ENCODE assay signal across 26 cellular contexts in the genomic region with DNA sequence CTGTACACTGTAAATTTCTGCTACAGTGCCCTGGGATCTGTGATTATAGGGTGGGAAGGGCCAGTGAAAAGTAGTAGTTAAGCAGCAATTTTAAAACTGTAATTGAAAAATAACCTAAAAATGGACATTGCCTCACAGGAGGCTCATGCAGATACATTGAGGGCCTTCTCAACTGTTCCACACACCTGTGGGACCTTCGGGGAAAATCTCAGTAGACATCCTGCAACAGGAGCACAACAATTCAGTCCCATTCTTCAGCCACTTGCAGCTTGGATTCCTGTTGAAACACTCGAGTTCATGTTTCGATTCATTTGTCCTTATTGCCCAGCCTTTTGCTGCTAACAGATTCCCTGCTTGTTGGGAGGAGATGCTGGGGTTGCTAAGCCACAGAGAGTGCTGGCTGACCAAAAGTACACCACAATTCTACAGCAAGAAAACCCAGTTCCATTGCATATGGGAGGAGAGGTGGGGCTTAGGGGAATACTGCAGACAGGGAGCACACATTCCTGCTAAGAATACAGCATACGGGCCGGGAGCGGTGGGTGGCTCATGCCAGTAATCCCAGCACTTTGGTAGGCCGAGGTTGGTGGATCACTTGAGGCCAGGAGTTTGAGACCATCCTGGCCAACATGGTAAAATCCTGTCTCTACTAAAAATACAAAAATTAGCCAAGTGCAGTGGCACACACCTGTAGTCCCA. TPM values are rescaled to one million over a fixed set of nuclear protein-coding genes. Genes with fewer than 3 reads are reported as not detected.
A peak's percentile ranks its signal among the peaks of the same experiment; 100 is the strongest.
DNase-seq lines count a peak whose midpoint lies in the region; ATAC-seq and TF ChIP-seq lines count a peak whose summit lies in the region.
"Had no signal": no experiment of that assay in that cellular context is flagged by ENCODE, and none has a peak within 500 bp of the region (broad histone marks: within the 10 kb centered on the region; RNA-seq: fewer than 3 reads in every experiment).

No MANE protein-coding gene starts in this region.

- H3K56ac ChIP-seq in H9 (ENCODE audit: insufficient read length, low read depth, low read length) = no peak overlapping the region

- ATAC-seq in HG02798 (IDR thresholded peaks at IDR 0.05; ENCODE audit: poor library complexity, unreplicated experiment) = no peak
- ATAC-seq: A549; activated T-cell treated with anti-CD3 and anti-CD28 coated beads, Interleukin-2, amount 50 U/mL, for 4 hours; CD8-positive, alpha-beta T cell; left lobe of liver had no signal

- H3K27ac Mint-ChIP-seq in activated CD4-positive, alpha-beta memory T cell treated with anti-CD3 and anti-CD28 coated beads for 36 hours = peak overlapping the region; percentile 3
- no peak overlapping the region for H3K27ac Mint-ChIP-seq in activated CD4-positive, alpha-beta memory T cell treated with anti-CD3 and anti-CD28 coated beads, Interleukin-2, amount 10 ng/mL, durations not matched to agents 7 days and 5 days
- H3K27ac Mint-ChIP-seq in osteocyte (ENCODE audit: unreplicated experiment) (no peak overlapping the region), H9 (peak overlapping the region in 1 of 3 experiments; percentile 48; a peak in 2 of 7 replicates)
- H3K27ac Mint-ChIP-seq: activated naive CD8-positive, alpha-beta T cell treated with anti-CD3 and anti-CD28 coated beads, Interleukin-2, amount 10 ng/mL, durations not matched to agents 7 days and 5 days; CD8-positive, alpha-beta T cell; immature natural killer cell had no signal

- intact Hi-C loops in activated CD4-positive, alpha-beta memory T cell treated with anti-CD3 and anti-CD28 coated beads for 36 hours (cut with micrococcal nuclease) = loop anchor here (2.0 kb wide), 1 partner anchor 15 kb away; no protein-coding TSS in a partner anchor

- no peaks in the 10 kb centered on the region for H3K79me1 ChIP-seq in H9 (ENCODE audit: insufficient read depth, low read depth, low read length, poor library complexity, severe bottlenecking)

- H3K23ac ChIP-seq in H9 (ENCODE audit: insufficient read length, low read depth, low read length) = no peak overlapping the region

- no peaks in the 10 kb centered on the region for H3K9me3 Mint-ChIP-seq in activated CD4-positive, alpha-beta memory T cell treated with anti-CD3 and anti-CD28 coated beads for 36 hours
- no peaks in the 10 kb centered on the region for H3K9me3 Mint-ChIP-seq in activated CD4-positive, alpha-beta memory T cell treated with anti-CD3 and anti-CD28 coated beads, Interleukin-2, amount 10 ng/mL, durations not matched to agents 7 days and 5 days
- no peaks in the 10 kb centered on the region for H3K9me3 Mint-ChIP-seq in osteocyte (ENCODE audit: unreplicated experiment)
- no peaks in the 10 kb centered on the region; a peak in 1 of 5 replicates for H3K9me3 Mint-ChIP-seq in H9
- H3K9me3 Mint-ChIP-seq: activated naive CD8-positive, alpha-beta T cell treated with anti-CD3 and anti-CD28 coated beads, Interleukin-2, amount 10 ng/mL, durations not matched to agents 7 days and 5 days; activated T-cell treated with anti-CD3 and anti-CD28 coated beads, Interleukin-2, amount 50 U/mL, for 4 hours; CD8-positive, alpha-beta T cell; immature natural killer cell had no signal

- H2BK20ac ChIP-seq in H9 (ENCODE audit: low read depth, low read length, poor library complexity, severe bottlenecking) = no peak overlapping the region

- H3K9ac ChIP-seq in H9 (ENCODE audit: extremely low read depth, insufficient read length, low read length) = no peak overlapping the region

- no peak for DNase-seq in activated CD4-positive, alpha-beta memory T cell treated with anti-CD3 and anti-CD28 coated beads for 36 hours
- DNase-seq in activated CD4-positive, alpha-beta memory T cell treated with anti-CD3 and anti-CD28 coated beads, Interleukin-2, amount 10 ng/mL, durations not matched to agents 7 days and 5 days = no peak
- DNase-seq in osteocyte (ENCODE audit: extremely low spot score, unreplicated experiment) (peak; percentile 40), H9 (no peak)
- no peak for DNase-seq in stimulated activated CD4-positive, alpha-beta T cell treated with anti-CD3 and anti-CD28 coated beads, Interleukin-4, amount 100 ng/mL, for 24 hours
- DNase-seq: activated CD4-positive, alpha-beta T cell treated with anti-CD3 and anti-CD28 coated beads, Interleukin-2, amount 50 U/mL, for 4 hours; activated naive CD8-positive, alpha-beta T cell treated with anti-CD3 and anti-CD28 coated beads, Interleukin-2, amount 10 ng/mL, durations not matched to agents 7 days and 5 days; activated T-cell treated with anti-CD3 and anti-CD28 coated beads, Interleukin-2, amount 50 U/mL, for 4 hours; AML-193; EL; hypothalamus; immature natural killer cell; IMR-90; mesenchymal stem cell; NCI-H1092; NCI-H187; NCI-H526 treated with DMSO at 0.1 percent for 48 hours; SIG-M5; T1000; upper lobe of left lung had no signal

- H2BK15ac ChIP-seq in H9 (ENCODE audit: low read depth, low read length) = no peak overlapping the region

- H3K4ac ChIP-seq in H9 (ENCODE audit: low read depth, low read length) = no peak overlapping the region

- H3K4me1 Mint-ChIP-seq in activated CD4-positive, alpha-beta memory T cell treated with anti-CD3 and anti-CD28 coated beads for 36 hours (ENCODE audit: low read depth) = peaks cover 43% of the 10 kb centered on the region
- peaks cover 41% of the 10 kb centered on the region for H3K4me1 Mint-ChIP-seq in activated CD4-positive, alpha-beta memory T cell treated with anti-CD3 and anti-CD28 coated beads, Interleukin-2, amount 10 ng/mL, durations not matched to agents 7 days and 5 days
- H3K4me1 Mint-ChIP-seq in osteocyte (ENCODE audit: unreplicated experiment) (peaks cover 19% of the 10 kb centered on the region), H9 (peaks cover 17 to 20% of the 10 kb centered on the region in 2 experiments)

- no peak overlapping the region for H3K4me2 ChIP-seq in H9 (ENCODE audit: insufficient read depth, insufficient read length, low read length)
- H3K4me2 ChIP-seq: A549 had no signal

- H4K5ac ChIP-seq in H9 (ENCODE audit: insufficient read length, low read depth, low read length) = no peak overlapping the region

- WGBS in H9 (ENCODE audit: extremely low coverage, insufficient read length, low lambda C conversion rate) = no CpG with 5 or more reads among the region's 7 CpGs

- no peak overlapping the region for H3K18ac ChIP-seq in H9 (ENCODE audit: insufficient read length, low read depth, low read length)

- no peaks in the 10 kb centered on the region for H3K27me3 ChIP-seq in H9 (ENCODE audit: insufficient read depth, low read length)
- H3K27me3 ChIP-seq: upper lobe of left lung had no signal

- H3K27me3 Mint-ChIP-seq in activated CD4-positive, alpha-beta memory T cell treated with anti-CD3 and anti-CD28 coated beads for 36 hours = peaks cover 1% of the 10 kb centered on the region
- H3K27me3 Mint-ChIP-seq in activated CD4-positive, alpha-beta memory T cell treated with anti-CD3 and anti-CD28 coated beads, Interleukin-2, amount 10 ng/mL, durations not matched to agents 7 days and 5 days = peaks cover 20% of the 10 kb centered on the region
- no peaks in the 10 kb centered on the region for H3K27me3 Mint-ChIP-seq in osteocyte (ENCODE audit: unreplicated experiment)
- peaks cover 13% of the 10 kb centered on the region for H3K27me3 Mint-ChIP-seq in H9 (ENCODE audit: low read depth)

- no peaks in the 10 kb centered on the region for H4K20me1 ChIP-seq in H9 (ENCODE audit: control insufficient read depth, insufficient read depth, insufficient read length)

- no peak for TF ChIP-seq CTCF in HEK293 (tag by site-specific recombination; IDR thresholded peaks at IDR 0.05)
- no peak for TF ChIP-seq CTCF in osteocyte (IDR thresholded peaks at IDR 0.05)
- TF ChIP-seq CTCF in H9 (conservative IDR thresholded peaks at IDR 0.05) = no peak

- no peak overlapping the region for H3K4me3 ChIP-seq in HEK293 (ENCODE audit: low read depth, low read length)
- H3K4me3 ChIP-seq: A549, upper lobe of left lung had no signal

- POLR2A ChIA-PET in activated CD4-positive, alpha-beta memory T cell treated with anti-CD3 and anti-CD28 coated beads for 36 hours (lab: Charles Lee) = interaction anchor here (1.0 to 1.5 kb wide), 3 partner anchors 22 to 32 kb away, joined by 3 to 4 read pairs (median 3); no protein-coding TSS in a partner anchor
- POLR2A ChIA-PET in activated CD4-positive, alpha-beta memory T cell treated with anti-CD3 and anti-CD28 coated beads, Interleukin-2, amount 10 ng/mL, durations not matched to agents 7 days and 5 days (lab: Charles Lee) = no interaction called here
- POLR2A ChIA-PET in HEK293 (lab: Yijun Ruan, JAX) = no interaction called here

- H3K4me1 ChIP-seq in HEK293 (ENCODE audit: control insufficient read depth, insufficient read depth, low read length) (no peaks in the 10 kb centered on the region), H9 (ENCODE audit: insufficient read depth, low read length) (no peaks in the 10 kb centered on the region)

- no peak overlapping the region for H2BK120ac ChIP-seq in H9 (ENCODE audit: low read depth, low read length, poor library complexity, severe bottlenecking)

- H3K27ac ChIP-seq in HEK293 (ENCODE audit: extremely low read depth, low read depth, low read length) (no peak overlapping the region), angular gyrus (ENCODE audit: low read depth, low read length) (peak overlapping the region; percentile 64), H9 (ENCODE audit: insufficient read length, low read depth, low read length) (no peak overlapping the region)
- H3K27ac ChIP-seq: A549 had no signal

- no peak overlapping the region for H3K14ac ChIP-seq in H9 (ENCODE audit: insufficient read depth, low read length)

- no peak overlapping the region for H2BK5ac ChIP-seq in H9 (ENCODE audit: insufficient read length, low read length)

- H3K36me3 ChIP-seq in HEK293 (ENCODE audit: control insufficient read depth in 2 of 2, insufficient read depth in 1 of 2, low read length in 2 of 2) = no peaks in the 10 kb centered on the region
- H3K36me3 ChIP-seq: upper lobe of left lung had no signal

- no peak overlapping the region for H3T11ph ChIP-seq in H9 (ENCODE audit: low read length)

- no peak overlapping the region for H2BK12ac ChIP-seq in H9 (ENCODE audit: insufficient read length, low read depth, low read length)

- H3K9me3 ChIP-seq in HEK293 (ENCODE audit: control insufficient read depth, insufficient read depth, low read depth, low read length) (no peaks in the 10 kb centered on the region), H9 (ENCODE audit: control insufficient read depth, low read depth, low read length) (no peaks in the 10 kb centered on the region)
- H3K9me3 ChIP-seq: A549, upper lobe of left lung had no signal

- no peak overlapping the region for H3K4me3 Mint-ChIP-seq in activated CD4-positive, alpha-beta memory T cell treated with anti-CD3 and anti-CD28 coated beads for 36 hours
- no peak overlapping the region for H3K4me3 Mint-ChIP-seq in activated CD4-positive, alpha-beta memory T cell treated with anti-CD3 and anti-CD28 coated beads, Interleukin-2, amount 10 ng/mL, durations not matched to agents 7 days and 5 days
- H3K4me3 Mint-ChIP-seq in osteocyte (ENCODE audit: unreplicated experiment) (no peak overlapping the region), H9 (no peak overlapping the region)
- H3K4me3 Mint-ChIP-seq: activated naive CD8-positive, alpha-beta T cell treated with anti-CD3 and anti-CD28 coated beads, Interleukin-2, amount 10 ng/mL, durations not matched to agents 7 days and 5 days; activated T-cell treated with anti-CD3 and anti-CD28 coated beads, Interleukin-2, amount 50 U/mL, for 4 hours; CD8-positive, alpha-beta T cell; immature natural killer cell had no signal

- H2AFZ ChIP-seq in H9 (ENCODE audit: low read length) = no peak overlapping the region

- no peak overlapping the region for H4K91ac ChIP-seq in H9 (ENCODE audit: insufficient read length, low read depth, low read length)

- H2AK5ac ChIP-seq in H9 (ENCODE audit: insufficient read length, low read length) = no peak overlapping the region

- no peaks in the 10 kb centered on the region for H3K79me2 ChIP-seq in H9 (ENCODE audit: insufficient read depth, low read length)

- peaks cover 12% of the 10 kb centered on the region for H3K23me2 ChIP-seq in H9 (ENCODE audit: insufficient read length, low read depth, low read length, poor library complexity, severe bottlenecking)

- H3K36me3 Mint-ChIP-seq in activated CD4-positive, alpha-beta memory T cell treated with anti-CD3 and anti-CD28 coated beads for 36 hours = no peaks in the 10 kb centered on the region
- no peaks in the 10 kb centered on the region for H3K36me3 Mint-ChIP-seq in activated CD4-positive, alpha-beta memory T cell treated with anti-CD3 and anti-CD28 coated beads, Interleukin-2, amount 10 ng/mL, durations not matched to agents 7 days and 5 days (ENCODE audit: low read depth)
- H3K36me3 Mint-ChIP-seq in osteocyte (ENCODE audit: unreplicated experiment) = no peaks in the 10 kb centered on the region
- 0 out of 7 replicates have a peak, but pooled peaks cover 0 to 3% (median 0%) of the 10 kb centered on the region in 3 experiments for H3K36me3 Mint-ChIP-seq in H9 (ENCODE audit: insufficient read depth in 1 of 3, low read depth in 3 of 3)
- H3K36me3 Mint-ChIP-seq: activated naive CD8-positive, alpha-beta T cell treated with anti-CD3 and anti-CD28 coated beads, Interleukin-2, amount 10 ng/mL, durations not matched to agents 7 days and 5 days had no signal

- H4K8ac ChIP-seq in H9 (replicated peaks; ENCODE audit: insufficient read length, low read depth, low read length) = no peak overlapping the region

- CTCF ChIA-PET in activated CD4-positive, alpha-beta memory T cell treated with anti-CD3 and anti-CD28 coated beads for 36 hours (lab: Charles Lee) = interaction anchor here (1.7 to 9.8 kb wide), 3 partner anchors 24 to 93 kb away, joined by 3 to 338 read pairs (median 5); no protein-coding TSS in a partner anchor
- CTCF ChIA-PET in activated CD4-positive, alpha-beta memory T cell treated with anti-CD3 and anti-CD28 coated beads, Interleukin-2, amount 10 ng/mL, durations not matched to agents 7 days and 5 days (lab: Charles Lee) = interaction anchor here (0.6 to 1.1 kb wide), 4 partner anchors 23 to 197 kb away, joined by 3 to 4 read pairs (median 3); no protein-coding TSS in a partner anchor
- CTCF ChIA-PET in HEK293 (lab: Yijun Ruan, JAX) = interaction anchor here (1.3 to 10.4 kb wide), 2 partner anchors 23 to 41 kb away, joined by 5 to 253 read pairs; no protein-coding TSS in a partner anchor

RNA-seq across cellular contexts. Expression of gene TMCC2, which starts 4.5 kb away (rescaled TPM):
- total RNA-seq in activated CD4-positive, alpha-beta memory T cell treated with anti-CD3 and anti-CD28 coated beads for 36 hours = 10 to 100 TPM in 1 of 2 experiments, 1 to 10 TPM in 1; 9.8 to 10.1 TPM
- total RNA-seq in activated CD4-positive, alpha-beta memory T cell treated with anti-CD3 and anti-CD28 coated beads, Interleukin-2, amount 10 ng/mL, durations not matched to agents 7 days and 5 days = 1 to 10 TPM; 1.8 TPM
- total RNA-seq in osteocyte (3.4 and 4.7 TPM in 2 replicates), H9 (2021) (11.3 and 11.7 TPM in 2 replicates)

RNA-seq across cellular contexts. Expression of gene DSTYK, which starts 20.8 kb away (rescaled TPM):
- total RNA-seq in activated CD4-positive, alpha-beta memory T cell treated with anti-CD3 and anti-CD28 coated beads for 36 hours = 1 to 10 TPM; 9.0 to 9.8 TPM
- total RNA-seq in activated CD4-positive, alpha-beta memory T cell treated with anti-CD3 and anti-CD28 coated beads, Interleukin-2, amount 10 ng/mL, durations not matched to agents 7 days and 5 days = 1 to 10 TPM; 8.8 to 9.2 TPM
- total RNA-seq in osteocyte = 15.3 and 15.6 TPM in 2 replicates
- 7.7 and 8.5 TPM in 2 replicates for total RNA-seq in H9 (2021)
